In genomic region chr4:99027304-99027703, GRCh38 we compare ENCODE assay signal across 18 cellular contexts.
"Had no signal": no experiment of that assay in that cellular context is flagged by ENCODE, and none has a peak within 500 bp of the region (broad histone marks: within the 10 kb centered on the region; RNA-seq: fewer than 3 reads in every experiment).

No MANE protein-coding gene starts in this region.

- ATAC-seq: activated CD4-positive, CD25-positive, alpha-beta regulatory T cell treated with anti-CD3 and anti-CD28 coated beads, Interleukin-2, amount 50 U/mL, for 24 hours; activated CD8-positive, alpha-beta T cell treated with anti-CD3 and anti-CD28 coated beads, Interleukin-2, amount 10 ng/mL, durations not matched to agents 7 days and 5 days; activated T-cell treated with anti-CD3 and anti-CD28 coated beads, Interleukin-2, amount 50 U/mL, for 4 hours; left lung; pancreas; sciatic nerve had no signal

- H3K4me1 ChIP-seq: left lung had no signal

- H3K4me3 Mint-ChIP-seq: activated CD4-positive, alpha-beta T cell treated with anti-CD3 and anti-CD28 coated beads, Interleukin-2, amount 10 ng/mL, durations not matched to agents 7 days and 5 days; activated CD8-positive, alpha-beta T cell treated with anti-CD3 and anti-CD28 coated beads, Interleukin-2, amount 10 ng/mL, durations not matched to agents 7 days and 5 days; activated naive CD8-positive, alpha-beta T cell; activated T-cell treated with anti-CD3 and anti-CD28 coated beads, Interleukin-2, amount 50 U/mL, for 4 hours; type B pancreatic cell had no signal

- H3K27ac Mint-ChIP-seq: activated CD4-positive, alpha-beta T cell treated with anti-CD3 and anti-CD28 coated beads, Interleukin-2, amount 10 ng/mL, durations not matched to agents 7 days and 5 days; activated CD8-positive, alpha-beta T cell treated with anti-CD3 and anti-CD28 coated beads, Interleukin-2, amount 10 ng/mL, durations not matched to agents 7 days and 5 days; activated naive CD8-positive, alpha-beta T cell; type B pancreatic cell had no signal

- H3K9me3 ChIP-seq: left lung, pancreas had no signal

- H3K4me2 ChIP-seq: smooth muscle cell had no signal

- H3K36me3 ChIP-seq: pancreas, stomach had no signal

- H3K27ac ChIP-seq: left lung, pancreas, stomach had no signal

- H3K4me3 ChIP-seq: left lung, pancreas, smooth muscle cell, stomach had no signal

- H3K27me3 Mint-ChIP-seq: activated CD4-positive, alpha-beta T cell treated with anti-CD3 and anti-CD28 coated beads, Interleukin-2, amount 10 ng/mL, durations not matched to agents 7 days and 5 days; activated naive CD8-positive, alpha-beta T cell; type B pancreatic cell had no signal

- DNase-seq: activated CD4-positive, alpha-beta T cell treated with anti-CD3 and anti-CD28 coated beads, Interleukin-2, amount 10 ng/mL, durations not matched to agents 7 days and 5 days; activated CD8-positive, alpha-beta T cell treated with anti-CD3 and anti-CD28 coated beads, Interleukin-2, amount 10 ng/mL, durations not matched to agents 7 days and 5 days; activated gamma-delta T cell; activated T-cell treated with anti-CD3 and anti-CD28 coated beads, Interleukin-2, amount 50 U/mL, for 4 hours; cerebellar nuclear complex; effector CD8-positive, alpha-beta T cell; hypothalamus; kidney; left lung; pancreas; stimulated activated CD4-positive, alpha-beta T cell treated with anti-CD3 and anti-CD28 coated beads, Interleukin-4, amount 100 ng/mL, for 1 hour; stomach had no signal

- H3K9me3 Mint-ChIP-seq: activated CD4-positive, alpha-beta T cell treated with anti-CD3 and anti-CD28 coated beads, Interleukin-2, amount 10 ng/mL, durations not matched to agents 7 days and 5 days; activated T-cell treated with anti-CD3 and anti-CD28 coated beads, Interleukin-2, amount 50 U/mL, for 4 hours had no signal

- H3K27me3 ChIP-seq: left lung, pancreas, stomach had no signal

- FAIRE-seq: bronchial epithelial cell, pancreas had no signal
